16 cellular contexts compared by ENCODE assay signal in genomic region chr22:40653361-40653760, GRCh38. TPM values are rescaled to one million over a fixed set of nuclear protein-coding genes. Genes with fewer than 3 reads are reported as not detected.
DNase-seq lines count a peak whose midpoint lies in the region; ATAC-seq and TF ChIP-seq lines count a peak whose summit lies in the region.
"Had no signal": no experiment of that assay in that cellular context is flagged by ENCODE, and none has a peak within 500 bp of the region (broad histone marks: within the 10 kb centered on the region; RNA-seq: fewer than 3 reads in every experiment).

No MANE protein-coding gene starts in this region.

- no peaks in the 10 kb centered on the region for H3K9me3 Mint-ChIP-seq in stimulated activated naive CD8-positive, alpha-beta T cell treated with anti-CD3 and anti-CD28 coated beads, Interleukin-15, Interleukin-2, amounts not matched to agents 100 ng/mL and 50 ng/mL, for 24 hours
- no peaks in the 10 kb centered on the region for H3K9me3 Mint-ChIP-seq in stimulated activated naive CD8-positive, alpha-beta T cell treated with anti-CD3 and anti-CD28 coated beads, Interleukin-15, amount 100 ng/mL, for 72 hours
- no peaks in the 10 kb centered on the region for H3K9me3 Mint-ChIP-seq in osteocyte (ENCODE audit: unreplicated experiment)

- H3K9me3 ChIP-seq in vagina = no peaks in the 10 kb centered on the region
- H3K9me3 ChIP-seq: BE2C had no signal

- in situ Hi-C loops in ACHN (cut with HindIII; ENCODE audit: low pct_ligation_motif_present, low pct_unique_long_range_greater_than_20kb, low sequenced_read_pairs) = no loop called here

- intact Hi-C loops in vagina (cut with DNase I) = no loop called here

- H3K27ac ChIP-seq in coronary artery = peak overlapping the region; percentile 68 to 69
- H3K27ac ChIP-seq in vagina = peak overlapping the region; percentile 96

- H3K4me3 ChIP-seq in coronary artery = no peak overlapping the region
- no peak overlapping the region for H3K4me3 ChIP-seq in vagina

- no peaks in the 10 kb centered on the region for H3K36me3 ChIP-seq in vagina
- H3K36me3 ChIP-seq: BE2C had no signal

- POLR2A ChIA-PET in HEK293T (lab: Yijun Ruan, JAX) = interaction anchor here (0.8 to 1.6 kb wide), 2 partner anchors 17 to 203 kb away, joined by 3 to 5 read pairs; partner anchors contain the start of genes MRTFA, ST13 and XPNPEP3

- H3K27me3 Mint-ChIP-seq in stimulated activated naive CD8-positive, alpha-beta T cell treated with anti-CD3 and anti-CD28 coated beads, Interleukin-15, Interleukin-2, amounts not matched to agents 100 ng/mL and 50 ng/mL, for 24 hours = no peaks in the 10 kb centered on the region
- H3K27me3 Mint-ChIP-seq in stimulated activated naive CD8-positive, alpha-beta T cell treated with anti-CD3 and anti-CD28 coated beads, Interleukin-15, amount 100 ng/mL, for 72 hours = no peaks in the 10 kb centered on the region
- H3K27me3 Mint-ChIP-seq in osteocyte (ENCODE audit: unreplicated experiment) = no peaks in the 10 kb centered on the region

- H3K27me3 ChIP-seq in vagina = no peaks in the 10 kb centered on the region
- H3K27me3 ChIP-seq: BE2C had no signal

- CTCF ChIA-PET in HEK293T (lab: Yijun Ruan, JAX) = no interaction called here

- H3K4me1 Mint-ChIP-seq in stimulated activated naive CD8-positive, alpha-beta T cell treated with anti-CD3 and anti-CD28 coated beads, Interleukin-15, Interleukin-2, amounts not matched to agents 100 ng/mL and 50 ng/mL, for 24 hours (ENCODE audit: low read depth) = peaks cover 20% of the 10 kb centered on the region
- peaks cover 21% of the 10 kb centered on the region for H3K4me1 Mint-ChIP-seq in stimulated activated naive CD8-positive, alpha-beta T cell treated with anti-CD3 and anti-CD28 coated beads, Interleukin-15, amount 100 ng/mL, for 72 hours
- peaks cover 30% of the 10 kb centered on the region for H3K4me1 Mint-ChIP-seq in osteocyte (ENCODE audit: unreplicated experiment)

- peaks cover 37% of the 10 kb centered on the region for H3K4me1 ChIP-seq in vagina

- DNase-seq in stimulated activated naive CD8-positive, alpha-beta T cell treated with anti-CD3 and anti-CD28 coated beads, Interleukin-15, amount 100 ng/mL, for 72 hours = no peak
- no peak for DNase-seq in coronary artery (ENCODE audit: low spot score)
- DNase-seq in osteocyte (ENCODE audit: extremely low spot score, unreplicated experiment) = no peak
- no peak for DNase-seq in vagina (ENCODE audit: extremely low spot score in 2 of 2)
- DNase-seq in HEK293T (ENCODE audit: extremely low spot score) = no peak
- no peak for DNase-seq in ACHN
- DNase-seq in effector CD8-positive, alpha-beta T cell (lab: John Stamatoyannopoulos, UW) = no peak
- DNase-seq: activated gamma-delta T cell, BE2C, DND-41, NCI-H446 treated with DMSO at 0.1 percent for 48 hours, occipital lobe, T-helper 2 cell had no signal

- no peaks in the 10 kb centered on the region for H3K36me3 Mint-ChIP-seq in stimulated activated naive CD8-positive, alpha-beta T cell treated with anti-CD3 and anti-CD28 coated beads, Interleukin-15, Interleukin-2, amounts not matched to agents 100 ng/mL and 50 ng/mL, for 24 hours (ENCODE audit: low read depth)
- H3K36me3 Mint-ChIP-seq in osteocyte (ENCODE audit: unreplicated experiment) = no peaks in the 10 kb centered on the region

- TF ChIP-seq POLR2A in vagina (IDR thresholded peaks at IDR 0.05) = no peak

- H3K27ac Mint-ChIP-seq in stimulated activated naive CD8-positive, alpha-beta T cell treated with anti-CD3 and anti-CD28 coated beads, Interleukin-15, Interleukin-2, amounts not matched to agents 100 ng/mL and 50 ng/mL, for 24 hours = peak overlapping the region; percentile 19
- peak overlapping the region in 1 of 2 donors; percentile 35 for H3K27ac Mint-ChIP-seq in stimulated activated naive CD8-positive, alpha-beta T cell treated with anti-CD3 and anti-CD28 coated beads, Interleukin-15, amount 100 ng/mL, for 72 hours
- peak overlapping the region; percentile 31 for H3K27ac Mint-ChIP-seq in osteocyte (ENCODE audit: unreplicated experiment)

- TF ChIP-seq CTCF in coronary artery (IDR thresholded peaks at IDR 0.05) (no peak), osteocyte (IDR thresholded peaks at IDR 0.05) (no peak), vagina (IDR thresholded peaks at IDR 0.05) (no peak)

- no peak overlapping the region for H3K4me3 Mint-ChIP-seq in stimulated activated naive CD8-positive, alpha-beta T cell treated with anti-CD3 and anti-CD28 coated beads, Interleukin-15, Interleukin-2, amounts not matched to agents 100 ng/mL and 50 ng/mL, for 24 hours
- no peak overlapping the region for H3K4me3 Mint-ChIP-seq in stimulated activated naive CD8-positive, alpha-beta T cell treated with anti-CD3 and anti-CD28 coated beads, Interleukin-15, amount 100 ng/mL, for 72 hours
- no peak overlapping the region for H3K4me3 Mint-ChIP-seq in osteocyte (ENCODE audit: unreplicated experiment)

- ATAC-seq in stimulated activated naive CD8-positive, alpha-beta T cell treated with anti-CD3 and anti-CD28 coated beads, Interleukin-15, amount 100 ng/mL, for 72 hours = no peak

TF ChIP-seq in HEK293T, 16 proteins besides CTCF, POLR2A, EP300 and RAD21:
- TF ChIP-seq CTBP1 (IDR thresholded peaks at IDR 0.05; ENCODE audit: borderline replicate concordance) = no peak
- no peak for TF ChIP-seq ARNT (IDR thresholded peaks at IDR 0.05)
- no peak for TF ChIP-seq LEF1 (IDR thresholded peaks at IDR 0.05; ENCODE audit: borderline replicate concordance)
- TF ChIP-seq ZNF384 (IDR thresholded peaks at IDR 0.05) = no peak
- no peak for TF ChIP-seq HDGF (IDR thresholded peaks at IDR 0.05; ENCODE audit: borderline replicate concordance)
- no peak for TF ChIP-seq FOXK2 (IDR thresholded peaks at IDR 0.05)

RNA-seq across cellular contexts. Expression of gene MRTFA, which starts 16.8 kb away (rescaled TPM):
- 59.0 and 71.9 TPM in 2 replicates for total RNA-seq in osteocyte
- 99.4 TPM for total RNA-seq in vagina

RNA-seq across cellular contexts. Expression of gene MCHR1, which starts 25.9 kb away (rescaled TPM):
- not detected in 2 replicates for total RNA-seq in osteocyte
- total RNA-seq in vagina = not detected
- total RNA-seq: lung microvascular endothelial cell, RPMI7951 had no signal
